ENCODE assay signal across 1 cellular context in genomic region chr13:77291779-77292178, GRCh38.
TF ChIP-seq lines count a peak whose summit lies in the region.

No MANE protein-coding gene starts in this region.

TF ChIP-seq in GM12878, 131 proteins besides CTCF, POLR2A, EP300 and RAD21:
- no peak for TF ChIP-seq MEF2A (IDR thresholded peaks at IDR 0.05; ENCODE audit: insufficient read depth, low read depth, low read length)
- no peak for TF ChIP-seq USF2 (IDR thresholded peaks at IDR 0.05; ENCODE audit: borderline replicate concordance, low read depth, low read length)
- TF ChIP-seq MYB (IDR thresholded peaks at IDR 0.05; ENCODE audit: borderline replicate concordance, low read depth, low read length): no peak
- no peak for TF ChIP-seq HSF1 (IDR thresholded peaks at IDR 0.05; ENCODE audit: low read depth, low read length)
- no peak for TF ChIP-seq MTA2 (IDR thresholded peaks at IDR 0.05; ENCODE audit: low read depth)
- no peak for TF ChIP-seq E2F8 (IDR thresholded peaks at IDR 0.05; ENCODE audit: low read depth, partially characterized antibody)
- no peak for TF ChIP-seq CUX1 (IDR thresholded peaks at IDR 0.05; ENCODE audit: insufficient replicate concordance, low read depth, low read length)
- no peak for TF ChIP-seq ZNF384 (IDR thresholded peaks at IDR 0.05; ENCODE audit: borderline replicate concordance, low read depth, low read length)
TF ChIP-seq in GM12878: peak in this region for 0.
